Comparison of ENCODE assay signal across 35 cellular contexts in the genomic region with DNA sequence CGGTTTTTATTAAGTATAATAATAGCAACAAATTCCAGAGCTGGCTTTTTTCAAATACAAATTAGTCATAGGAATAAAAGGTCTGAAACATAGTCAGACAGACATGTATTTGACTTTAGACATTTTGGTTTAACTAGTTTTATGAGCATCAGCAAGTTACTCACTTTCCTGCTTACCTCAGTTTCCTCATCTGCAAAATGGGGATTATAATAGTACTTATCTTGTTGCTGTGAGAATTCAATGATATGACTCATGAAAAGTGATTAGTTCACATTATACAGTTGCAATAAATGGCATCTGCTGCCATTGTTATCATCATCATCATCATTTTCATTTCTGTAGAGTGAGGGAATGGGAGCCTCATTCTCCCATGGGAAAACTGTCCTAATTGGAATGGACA.
"Had no signal": no experiment of that assay in that cellular context is flagged by ENCODE, and none has a peak within 500 bp of the region (broad histone marks: within the 10 kb centered on the region; RNA-seq: fewer than 3 reads in every experiment).

No MANE protein-coding gene starts in this region.

- H3K27ac Mint-ChIP-seq: activated B cell treated with CpG ODN at 0.5 μM for 24 hours; activated CD4-positive, alpha-beta memory T cell treated with anti-CD3 and anti-CD28 coated beads for 36 hours; activated CD8-positive, alpha-beta memory T cell treated with anti-CD3 and anti-CD28 coated beads, Interleukin-2, amount 10 ng/mL, durations not matched to agents 7 days and 5 days; activated CD8-positive, alpha-beta T cell treated with anti-CD3 and anti-CD28 coated beads, Interleukin-2, amount 10 ng/mL, durations not matched to agents 7 days and 5 days; activated naive CD4-positive, alpha-beta T cell treated with anti-CD3 and anti-CD28 coated beads for 36 hours; activated naive CD4-positive, alpha-beta T cell treated with anti-CD3 and anti-CD28 coated beads, Interleukin-2, amount 50 U/mL, for 24 hours; activated naive CD8-positive, alpha-beta T cell treated with anti-CD3 and anti-CD28 coated beads for 36 hours; activated naive CD8-positive, alpha-beta T cell treated with anti-CD3 and anti-CD28 coated beads, Interleukin-2, amount 50 U/mL, for 24 hours; activated T-helper 1 cell treated with anti-CD3 and anti-CD28 coated beads, Interleukin-12 subunit alpha, Interleukin-12 subunit beta, Interleukin-2, Interleukin-4 antibody, amounts not matched to agents 30 ng/mL and 10 ng/mL and 1 ng/mL, durations not matched to agents 14 hours and 24 hours and 36 hours; activated T-helper 2 cell treated with anti-CD3 and anti-CD28 coated beads, Interferon-gamma antibody, Interleukin-2, Interleukin-4, amounts not matched to agents 10 μg/mL and 5 μg/mL and 100 μg/mL, durations not matched to agents 14 hours and 24 hours and 36 hours; T-helper 1 cell treated with Interleukin-12 subunit alpha and Interleukin-12 subunit beta and Interleukin-4 antibody, amounts not matched to agents 30 μg/mL and 1 μg/mL, for 36 hours; T-helper 2 cell treated with Interferon-gamma antibody and Interleukin-4, amounts not matched to agents 5 μg/mL and 100 μg/mL, for 36 hours had no signal

- DNase-seq: activated B cell treated with CpG ODN at 0.5 μM for 24 hours; activated CD4-positive, alpha-beta memory T cell treated with anti-CD3 and anti-CD28 coated beads for 36 hours; activated CD4-positive, alpha-beta T cell treated with anti-CD3 and anti-CD28 coated beads for 48 hours; activated CD8-positive, alpha-beta memory T cell treated with anti-CD3 and anti-CD28 coated beads, Interleukin-2, amount 10 ng/mL, durations not matched to agents 7 days and 5 days; activated CD8-positive, alpha-beta memory T cell treated with anti-CD3 and anti-CD28 coated beads, Interleukin-2, amount 50 U/mL, for 4 hours; activated CD8-positive, alpha-beta T cell treated with anti-CD3 and anti-CD28 coated beads, Interleukin-2, amount 10 ng/mL, durations not matched to agents 7 days and 5 days; activated effector memory CD4-positive, alpha-beta T cell treated with anti-CD3 and anti-CD28 coated beads, Interleukin-2, amount 50 U/mL, for 16 hours; activated naive CD4-positive, alpha-beta T cell treated with anti-CD3 and anti-CD28 coated beads for 36 hours; activated naive CD8-positive, alpha-beta T cell treated with anti-CD3 and anti-CD28 coated beads for 36 hours; activated naive CD8-positive, alpha-beta T cell treated with anti-CD3 and anti-CD28 coated beads, Interleukin-2, amount 50 U/mL, for 24 hours; activated T-cell treated with anti-CD3 and anti-CD28 coated beads, Interleukin-2, amount 50 U/mL, for 1 hour; activated T-cell treated with anti-CD3 and anti-CD28 coated beads, Interleukin-2, amount 50 U/mL, for 48 hours; adrenal gland; amygdala; aorta; body of pancreas; cortex of kidney; dermis blood vessel endothelial cell; effector CD4-positive, alpha-beta T cell; effector memory CD8-positive, alpha-beta T cell; esophagus squamous epithelium; foreskin melanocyte; heart right ventricle; T1000; WERI-Rb-1 had no signal

- ATAC-seq: activated CD4-positive, CD25-positive, alpha-beta regulatory T cell treated with anti-CD3 and anti-CD28 coated beads, Interleukin-2, amount 50 U/mL, for 24 hours; activated CD8-positive, alpha-beta memory T cell treated with anti-CD3 and anti-CD28 coated beads, Interleukin-2, amount 10 ng/mL, durations not matched to agents 7 days and 5 days; activated CD8-positive, alpha-beta T cell treated with anti-CD3 and anti-CD28 coated beads, Interleukin-2, amount 10 ng/mL, durations not matched to agents 7 days and 5 days; activated naive CD8-positive, alpha-beta T cell treated with anti-CD3 and anti-CD28 coated beads, Interleukin-2, amount 50 U/mL, for 24 hours; body of pancreas; effector memory CD8-positive, alpha-beta T cell; gastroesophageal sphincter; heart right ventricle had no signal

- H3K9me3 Mint-ChIP-seq: activated B cell treated with CpG ODN at 0.5 μM for 24 hours; activated CD4-positive, alpha-beta memory T cell treated with anti-CD3 and anti-CD28 coated beads for 36 hours; activated naive CD4-positive, alpha-beta T cell treated with anti-CD3 and anti-CD28 coated beads for 36 hours; activated naive CD4-positive, alpha-beta T cell treated with anti-CD3 and anti-CD28 coated beads, Interleukin-2, amount 50 U/mL, for 24 hours; activated naive CD8-positive, alpha-beta T cell treated with anti-CD3 and anti-CD28 coated beads for 36 hours; activated naive CD8-positive, alpha-beta T cell treated with anti-CD3 and anti-CD28 coated beads, Interleukin-2, amount 50 U/mL, for 24 hours; activated T-helper 1 cell treated with anti-CD3 and anti-CD28 coated beads, Interleukin-12 subunit alpha, Interleukin-12 subunit beta, Interleukin-2, Interleukin-4 antibody, amounts not matched to agents 30 ng/mL and 10 ng/mL and 1 ng/mL, durations not matched to agents 14 hours and 24 hours and 36 hours; activated T-helper 2 cell treated with anti-CD3 and anti-CD28 coated beads, Interferon-gamma antibody, Interleukin-2, Interleukin-4, amounts not matched to agents 10 μg/mL and 5 μg/mL and 100 μg/mL, durations not matched to agents 14 hours and 24 hours and 36 hours; effector memory CD8-positive, alpha-beta T cell; T-helper 1 cell treated with Interleukin-12 subunit alpha and Interleukin-12 subunit beta and Interleukin-4 antibody, amounts not matched to agents 30 μg/mL and 1 μg/mL, for 36 hours; T-helper 2 cell treated with Interferon-gamma antibody and Interleukin-4, amounts not matched to agents 5 μg/mL and 100 μg/mL, for 36 hours had no signal

- FAIRE-seq: colon, endothelial cell of umbilical vein had no signal

- H3K9me3 ChIP-seq: adrenal gland, body of pancreas, esophagus squamous epithelium, gastroesophageal sphincter, heart right ventricle had no signal

- H3K4me1 ChIP-seq: body of pancreas had no signal

- H3K4me1 Mint-ChIP-seq: activated B cell treated with CpG ODN at 0.5 μM for 24 hours; activated CD8-positive, alpha-beta memory T cell treated with anti-CD3 and anti-CD28 coated beads, Interleukin-2, amount 10 ng/mL, durations not matched to agents 7 days and 5 days; activated naive CD4-positive, alpha-beta T cell treated with anti-CD3 and anti-CD28 coated beads, Interleukin-2, amount 50 U/mL, for 24 hours had no signal

- H3K27ac ChIP-seq: adrenal gland, body of pancreas, epithelial cell of prostate, esophagus squamous epithelium, gastroesophageal sphincter, heart right ventricle, WERI-Rb-1 had no signal

- H3K27me3 ChIP-seq: adrenal gland, body of pancreas, esophagus squamous epithelium, gastroesophageal sphincter, heart right ventricle had no signal

- H3K36me3 ChIP-seq: gastroesophageal sphincter, WERI-Rb-1 had no signal

- H3K4me3 Mint-ChIP-seq: activated B cell treated with CpG ODN at 0.5 μM for 24 hours; activated CD4-positive, alpha-beta memory T cell treated with anti-CD3 and anti-CD28 coated beads for 36 hours; activated CD8-positive, alpha-beta memory T cell treated with anti-CD3 and anti-CD28 coated beads, Interleukin-2, amount 10 ng/mL, durations not matched to agents 7 days and 5 days; activated CD8-positive, alpha-beta T cell treated with anti-CD3 and anti-CD28 coated beads, Interleukin-2, amount 10 ng/mL, durations not matched to agents 7 days and 5 days; activated naive CD4-positive, alpha-beta T cell treated with anti-CD3 and anti-CD28 coated beads for 36 hours; activated naive CD4-positive, alpha-beta T cell treated with anti-CD3 and anti-CD28 coated beads, Interleukin-2, amount 50 U/mL, for 24 hours; activated naive CD8-positive, alpha-beta T cell treated with anti-CD3 and anti-CD28 coated beads for 36 hours; activated naive CD8-positive, alpha-beta T cell treated with anti-CD3 and anti-CD28 coated beads, Interleukin-2, amount 50 U/mL, for 24 hours; activated T-helper 1 cell treated with anti-CD3 and anti-CD28 coated beads, Interleukin-12 subunit alpha, Interleukin-12 subunit beta, Interleukin-2, Interleukin-4 antibody, amounts not matched to agents 30 ng/mL and 10 ng/mL and 1 ng/mL, durations not matched to agents 14 hours and 24 hours and 36 hours; effector memory CD8-positive, alpha-beta T cell; T-helper 1 cell treated with Interleukin-12 subunit alpha and Interleukin-12 subunit beta and Interleukin-4 antibody, amounts not matched to agents 30 μg/mL and 1 μg/mL, for 36 hours; T-helper 2 cell treated with Interferon-gamma antibody and Interleukin-4, amounts not matched to agents 5 μg/mL and 100 μg/mL, for 36 hours had no signal

- H3K4me3 ChIP-seq: adrenal gland, body of pancreas, esophagus squamous epithelium, gastroesophageal sphincter, heart right ventricle had no signal

- H3K27me3 Mint-ChIP-seq: activated B cell treated with CpG ODN at 0.5 μM for 24 hours; activated CD4-positive, alpha-beta memory T cell treated with anti-CD3 and anti-CD28 coated beads for 36 hours; activated CD8-positive, alpha-beta memory T cell treated with anti-CD3 and anti-CD28 coated beads, Interleukin-2, amount 10 ng/mL, durations not matched to agents 7 days and 5 days; activated naive CD4-positive, alpha-beta T cell treated with anti-CD3 and anti-CD28 coated beads, Interleukin-2, amount 50 U/mL, for 24 hours; activated naive CD8-positive, alpha-beta T cell treated with anti-CD3 and anti-CD28 coated beads for 36 hours; activated naive CD8-positive, alpha-beta T cell treated with anti-CD3 and anti-CD28 coated beads, Interleukin-2, amount 50 U/mL, for 24 hours; effector memory CD8-positive, alpha-beta T cell had no signal
